In genomic region chr3:4889896-4890295, GRCh38 we compare ENCODE assay signal across 20 cellular contexts.
DNase-seq lines count a peak whose midpoint lies in the region; ATAC-seq and TF ChIP-seq lines count a peak whose summit lies in the region.
"Had no signal": no experiment of that assay in that cellular context is flagged by ENCODE, and none has a peak within 500 bp of the region (broad histone marks: within the 10 kb centered on the region; RNA-seq: fewer than 3 reads in every experiment).

No MANE protein-coding gene starts in this region.

- DNase-seq in GM23248, result peak; percentile 35
- peak; percentile 44 for DNase-seq in SK-N-SH
- DNase-seq in astrocyte of the spinal cord (ENCODE audit: low read depth, low spot score), result peak; percentile 43
- peak; percentile 51 to 87 for DNase-seq in lung microvascular endothelial cell (ENCODE audit: low read depth in 2 of 2)
- DNase-seq in iPS-NIHi11 (ENCODE audit: low spot score), result no peak
- no peak for DNase-seq in GM23338 (ENCODE audit: low spot score)
- DNase-seq: DMS79; glutamatergic neuron; MG63; NCI-H1930; NCI-H524 treated with DMSO at 0.1 percent for 48 hours; nucleus accumbens; right lobe of liver; stimulated activated CD4-positive, alpha-beta T cell treated with anti-CD3 and anti-CD28 coated beads, Interleukin-2, amount 100 ng/mL, for 48 hours; transverse colon had no signal

- H2AFZ ChIP-seq in GM23248, result no peak overlapping the region
- no peak overlapping the region for H2AFZ ChIP-seq in SK-N-SH (ENCODE audit: low read depth)
- H2AFZ ChIP-seq in GM23338, result no peak overlapping the region

- H3K4me1 ChIP-seq in GM23248 (ENCODE audit: insufficient read depth) (no peaks in the 10 kb centered on the region), SK-N-SH (ENCODE audit: control insufficient read depth in 1 of 2, insufficient read depth in 2 of 2, low read depth in 1 of 2, low read length in 1 of 2) (no peaks in the 10 kb centered on the region; a peak in 1 of 4 replicates), GM23338 (ENCODE audit: insufficient read depth) (0 out of 2 replicates have a peak, but pooled peaks cover 4% of the 10 kb centered on the region)
- H3K4me1 ChIP-seq: right lobe of liver had no signal

- peaks cover 3% of the 10 kb centered on the region for H3K27me3 Mint-ChIP-seq in GM23338 (ENCODE audit: insufficient read depth, low read depth, poor library complexity)

- CTCF ChIA-PET in SK-N-SH (lab: Yijun Ruan, JAX), result interaction anchor here (1.0 to 1.2 kb wide), 2 partner anchors 18 to 173 kb away, joined by 3 read pairs; no protein-coding TSS in a partner anchor

- no peak overlapping the region for H3K9ac ChIP-seq in GM23248
- H3K9ac ChIP-seq in SK-N-SH, result no peak overlapping the region

- H3K9me2 ChIP-seq in GM23248 (ENCODE audit: insufficient read depth) (no peaks in the 10 kb centered on the region), SK-N-SH (no peaks in the 10 kb centered on the region), GM23338 (ENCODE audit: insufficient read depth) (no peaks in the 10 kb centered on the region)

- H3F3A ChIP-seq in GM23248 (ENCODE audit: insufficient read depth) (no peaks in the 10 kb centered on the region), SK-N-SH (replicated peaks; ENCODE audit: insufficient read depth) (no peaks in the 10 kb centered on the region), GM23338 (replicated peaks; ENCODE audit: low read depth) (no peaks in the 10 kb centered on the region)

- no peaks in the 10 kb centered on the region for H3K79me2 ChIP-seq in GM23248 (ENCODE audit: insufficient read depth)
- no peaks in the 10 kb centered on the region for H3K79me2 ChIP-seq in SK-N-SH (ENCODE audit: insufficient read depth)
- H3K79me2 ChIP-seq in GM23338 (replicated peaks; ENCODE audit: insufficient read depth), result no peaks in the 10 kb centered on the region

- no peaks in the 10 kb centered on the region for H3K27me3 ChIP-seq in GM23248 (replicated peaks; ENCODE audit: insufficient read depth)
- no peaks in the 10 kb centered on the region for H3K27me3 ChIP-seq in SK-N-SH (ENCODE audit: insufficient read depth)
- no peaks in the 10 kb centered on the region for H3K27me3 ChIP-seq in GM23338 (ENCODE audit: insufficient read depth)
- H3K27me3 ChIP-seq: MG63, right lobe of liver, transverse colon had no signal

- no peaks in the 10 kb centered on the region for H3K36me3 Mint-ChIP-seq in GM23338 (ENCODE audit: low read depth)
- H3K36me3 Mint-ChIP-seq: CD14-positive monocyte had no signal

- POLR2A ChIA-PET in SK-N-SH (lab: Yijun Ruan, JAX), result interaction anchor here (1.0 kb wide), 1 partner anchor 9 kb away, joined by 3 read pairs; no protein-coding TSS in a partner anchor

- no peak overlapping the region for H3K27ac Mint-ChIP-seq in GM23338

- no peak for TF ChIP-seq RAD21 in SK-N-SH (IDR thresholded peaks at IDR 0.05; ENCODE audit: low read length)

- no peaks in the 10 kb centered on the region for H3K36me3 ChIP-seq in GM23248 (ENCODE audit: low read depth)
- no peaks in the 10 kb centered on the region for H3K36me3 ChIP-seq in SK-N-SH (replicated peaks in 1 of 2; ENCODE audit: control insufficient read depth in 1 of 2, insufficient read depth in 2 of 2, low read length in 1 of 2)
- no peaks in the 10 kb centered on the region for H3K36me3 ChIP-seq in GM23338 (ENCODE audit: insufficient read depth)
- H3K36me3 ChIP-seq: MG63, right lobe of liver, transverse colon had no signal

- H3K9me3 ChIP-seq in GM23248 (ENCODE audit: low read depth), result no peaks in the 10 kb centered on the region
- H3K9me3 ChIP-seq in SK-N-SH, result no peaks in the 10 kb centered on the region
- H3K9me3 ChIP-seq: MG63, right lobe of liver, transverse colon had no signal

- no peak overlapping the region for H3K4me3 Mint-ChIP-seq in GM23338

- TF ChIP-seq CTCF in SK-N-SH (IDR thresholded peaks at IDR 0.05) (no peak), astrocyte of the spinal cord (IDR thresholded peaks at IDR 0.05; ENCODE audit: low read depth, low read length) (no peak), GM23338 (conservative IDR thresholded peaks at IDR 0.05; ENCODE audit: low read depth in 2 of 2) (no peak)

- no peaks in the 10 kb centered on the region for H3K9me3 Mint-ChIP-seq in GM23338

- H3K4me2 ChIP-seq in GM23248 (ENCODE audit: unreplicated experiment) (no peak overlapping the region), SK-N-SH (no peak overlapping the region), GM23338 (no peak overlapping the region)

- H3K27ac ChIP-seq in GM23248 (no peak overlapping the region), SK-N-SH (ENCODE audit: low read depth in 2 of 2, low read length in 1 of 2) (peak overlapping the region in 1 of 2 experiments; percentile 29; a peak in 1 of 4 replicates), GM23338 (ENCODE audit: low read depth) (no peak overlapping the region)
- H3K27ac ChIP-seq: coronary artery, epithelial cell of prostate, right lobe of liver had no signal

- no peak for ATAC-seq in HG03521 (IDR thresholded peaks at IDR 0.05; ENCODE audit: unreplicated experiment)
- ATAC-seq in GM23338, result no peak
- ATAC-seq in GM21390 (IDR thresholded peaks at IDR 0.05; ENCODE audit: unreplicated experiment), result no peak

- in situ Hi-C loops in GM23248 (cut with MboI), result no loop called here
- in situ Hi-C loops in astrocyte of the spinal cord (cut with HindIII; ENCODE audit: low sequenced_read_pairs), result no loop called here

- no peak for TF ChIP-seq EP300 in SK-N-SH (IDR thresholded peaks at IDR 0.05; ENCODE audit: borderline replicate concordance in 1 of 2, low read depth in 1 of 2, low read length in 1 of 2)

- H4K20me1 ChIP-seq in GM23248 (ENCODE audit: insufficient read depth), result no peaks in the 10 kb centered on the region
- no peaks in the 10 kb centered on the region for H4K20me1 ChIP-seq in SK-N-SH (ENCODE audit: insufficient read depth)
- no peaks in the 10 kb centered on the region for H4K20me1 ChIP-seq in GM23338 (replicated peaks; ENCODE audit: insufficient read depth)

- H3K4me3 ChIP-seq in GM23248, result no peak overlapping the region
- H3K4me3 ChIP-seq in SK-N-SH (ENCODE audit: low read depth in 2 of 2, low read length in 1 of 2), result no peak overlapping the region
- no peak overlapping the region for H3K4me3 ChIP-seq in astrocyte of the spinal cord (ENCODE audit: low read depth, low read length)
- no peak overlapping the region for H3K4me3 ChIP-seq in GM23338
- H3K4me3 ChIP-seq: coronary artery, MG63, right lobe of liver, transverse colon had no signal

- H3K4me1 Mint-ChIP-seq in GM23338, result no peaks in the 10 kb centered on the region; the same call in 2 of the 3 replicates

- WGBS in GM23248 (ENCODE audit: low coverage in 1 of 2, low lambda C conversion rate in 2 of 2, missing lambda C conversion rate in 2 of 2), 2 experiments, result 53 to 61% methylated on average over 3 of the region's 3 CpGs
- WGBS in SK-N-SH (ENCODE audit: low lambda C conversion rate), result 70% methylated on average over 3 of the region's 3 CpGs

TF ChIP-seq in SK-N-SH, 30 proteins besides CTCF, POLR2A, EP300 and RAD21:
- TF ChIP-seq TAF1 (IDR thresholded peaks at IDR 0.05; ENCODE audit: borderline replicate concordance, low read depth, low read length), result no peak
- no peak for TF ChIP-seq NRF1 (IDR thresholded peaks at IDR 0.05; ENCODE audit: low read depth, low read length)
- no peak for TF ChIP-seq TCF12 (IDR thresholded peaks at IDR 0.05)
- no peak for TF ChIP-seq ZBTB33 (IDR thresholded peaks at IDR 0.05; ENCODE audit: borderline replicate concordance, low read depth)
- no peak for TF ChIP-seq NFIC (IDR thresholded peaks at IDR 0.05; ENCODE audit: borderline replicate concordance)
- TF ChIP-seq EZH2phosphoT487 (IDR thresholded peaks at IDR 0.05; ENCODE audit: borderline replicate concordance, low read depth), result no peak

Comparison
In these comparisons a context has a peak if more than half of its experiments do, and no peak if none do; other contexts are left out.
1. DNase-seq: peak in GM23248 (single experiment), SK-N-SH (single experiment), astrocyte of the spinal cord (single experiment) and lung microvascular endothelial cell (2 of 2); none in iPS-NIHi11 (single experiment) and GM23338 (single experiment).